Comparison of ENCODE assay signal across 11 cellular contexts in genomic region chr2:86020984-86021383, GRCh38.
DNase-seq lines count a peak whose midpoint lies in the region; ATAC-seq and TF ChIP-seq lines count a peak whose summit lies in the region.
"Had no signal": no experiment of that assay in that cellular context is flagged by ENCODE, and none has a peak within 500 bp of the region (broad histone marks: within the 10 kb centered on the region; RNA-seq: fewer than 3 reads in every experiment).

No MANE protein-coding gene starts in this region.

- DNase-seq in Karpas-422: peak; percentile 47
- no peak for DNase-seq in effector memory CD8-positive, alpha-beta T cell
- DNase-seq in left lung: peak in 1 of 2 donors; percentile 37
- DNase-seq in substantia nigra (lab: John Stamatoyannopoulos, UW): peak in 47 of 49 donors; percentile 28 to 90 (median 71)
- no peak for DNase-seq in NCI-H226
- DNase-seq in DMS114 treated with DMSO at 0.1 percent for 48 hours (lab: John Stamatoyannopoulos, UW; ENCODE audit: unreplicated experiment): no peak
- DNase-seq in foreskin melanocyte: no peak
- no peak for DNase-seq in activated CD4-positive, alpha-beta T cell treated with anti-CD3 and anti-CD28 coated beads, Interleukin-2, amount 50 U/mL, for 48 hours
- DNase-seq: activated CD4-positive, alpha-beta T cell treated with anti-CD3 and anti-CD28 coated beads, Interleukin-2, amount 10 ng/mL, durations not matched to agents 24 days and 14 days; activated gamma-delta T cell treated with Interleukin-2 at 50 U/mL for 16 hours had no signal

- H3K9me3 ChIP-seq in Karpas-422 (ENCODE audit: low read length): no peaks in the 10 kb centered on the region
- no peaks in the 10 kb centered on the region for H3K9me3 ChIP-seq in left lung

- H3K79me2 ChIP-seq in Karpas-422 (ENCODE audit: low read length): no peaks in the 10 kb centered on the region

- H3K4me2 ChIP-seq in Karpas-422 (ENCODE audit: low read depth, low read length, poor library complexity, severe bottlenecking): no peak overlapping the region

- H2AFZ ChIP-seq in Karpas-422 (ENCODE audit: low read length): no peak overlapping the region

- no peaks in the 10 kb centered on the region for H3K27me3 ChIP-seq in Karpas-422 (ENCODE audit: low read length)
- no peaks in the 10 kb centered on the region for H3K27me3 ChIP-seq in left lung

- intact Hi-C loops in left lung (cut with DNase I): no loop called here

- H3K36me3 Mint-ChIP-seq in effector memory CD8-positive, alpha-beta T cell (ENCODE audit: insufficient read depth): peaks cover 9% of the 10 kb centered on the region

- H3K27me3 Mint-ChIP-seq in effector memory CD8-positive, alpha-beta T cell: no peaks in the 10 kb centered on the region
- H3K27me3 Mint-ChIP-seq: activated CD4-positive, alpha-beta T cell treated with anti-CD3 and anti-CD28 coated beads, Interleukin-2, amount 10 ng/mL, durations not matched to agents 24 days and 14 days; natural killer cell treated with Interleukin-12 subunit alpha and Interleukin-12 subunit beta and Interleukin-15 and Interleukin-18, amount 100 ng/mL, for 72 hours had no signal

- no peak for TF ChIP-seq CTCF in left lung (IDR thresholded peaks at IDR 0.05)

- H3K4me3 ChIP-seq in Karpas-422 (ENCODE audit: low read length): no peak overlapping the region
- H3K4me3 ChIP-seq in left lung: no peak overlapping the region

- no peak overlapping the region for H3K4me3 Mint-ChIP-seq in effector memory CD8-positive, alpha-beta T cell
- H3K4me3 Mint-ChIP-seq: activated CD4-positive, alpha-beta T cell treated with anti-CD3 and anti-CD28 coated beads, Interleukin-2, amount 10 ng/mL, durations not matched to agents 24 days and 14 days; natural killer cell treated with Interleukin-12 subunit alpha and Interleukin-12 subunit beta and Interleukin-15 and Interleukin-18, amount 100 ng/mL, for 72 hours had no signal

- peak overlapping the region; percentile 33 to 54 for H3K27ac Mint-ChIP-seq in effector memory CD8-positive, alpha-beta T cell
- H3K27ac Mint-ChIP-seq: activated CD4-positive, alpha-beta T cell treated with anti-CD3 and anti-CD28 coated beads, Interleukin-2, amount 10 ng/mL, durations not matched to agents 24 days and 14 days; natural killer cell treated with Interleukin-12 subunit alpha and Interleukin-12 subunit beta and Interleukin-15 and Interleukin-18, amount 100 ng/mL, for 72 hours had no signal

- H3K36me3 ChIP-seq in Karpas-422 (ENCODE audit: insufficient read depth, low read length): peaks cover 19% of the 10 kb centered on the region; the same call in 1 of the 2 replicates
- H3K36me3 ChIP-seq in left lung: peaks cover 0 to 21% of the 10 kb centered on the region in 2 donors

- no peaks in the 10 kb centered on the region for H3K9me2 ChIP-seq in Karpas-422 (replicated peaks; ENCODE audit: insufficient read depth, low read length)

- no peak for ATAC-seq in effector memory CD8-positive, alpha-beta T cell (replicated peaks)
- peak; percentile 43 for ATAC-seq in left lung
- ATAC-seq: natural killer cell treated with Interleukin-12 subunit alpha and Interleukin-12 subunit beta and Interleukin-15 and Interleukin-18, amount 100 ng/mL, for 72 hours had no signal

- H4K20me1 ChIP-seq in Karpas-422 (ENCODE audit: insufficient read depth, low read depth, low read length): peaks cover 9% of the 10 kb centered on the region; the same call in 1 of the 2 replicates

- H3K27ac ChIP-seq in Karpas-422 (ENCODE audit: low read length) (no peak overlapping the region), left lung (no peak overlapping the region), substantia nigra (ENCODE audit: low read depth, low read length, poor library complexity, severe bottlenecking) (peak overlapping the region; percentile 76)

- H3K4me1 ChIP-seq in Karpas-422 (ENCODE audit: low read length) (peaks cover 8% of the 10 kb centered on the region), left lung (peaks cover 0 to 24% of the 10 kb centered on the region in 2 donors)

- no peak overlapping the region for H3K9ac ChIP-seq in Karpas-422 (ENCODE audit: low read length)

- H3K9me3 Mint-ChIP-seq in effector memory CD8-positive, alpha-beta T cell: no peaks in the 10 kb centered on the region
- H3K9me3 Mint-ChIP-seq: activated CD4-positive, alpha-beta T cell treated with anti-CD3 and anti-CD28 coated beads, Interleukin-2, amount 10 ng/mL, durations not matched to agents 24 days and 14 days; natural killer cell treated with Interleukin-12 subunit alpha and Interleukin-12 subunit beta and Interleukin-15 and Interleukin-18, amount 100 ng/mL, for 72 hours had no signal

- peaks cover 16 to 17% of the 10 kb centered on the region in 2 donors for H3K4me1 Mint-ChIP-seq in effector memory CD8-positive, alpha-beta T cell (ENCODE audit: low read depth in 2 of 2)

Comparison
In these comparisons a context has a peak if more than half of its experiments do, and no peak if none do; other contexts are left out.
1. DNase-seq: peak in Karpas-422 (single experiment) and substantia nigra (47 of 49); none in effector memory CD8-positive, alpha-beta T cell (0 of 3), NCI-H226 (single experiment), DMS114 treated with DMSO at 0.1 percent for 48 hours (single experiment), foreskin melanocyte (single experiment) and activated CD4-positive, alpha-beta T cell treated with anti-CD3 and anti-CD28 coated beads, Interleukin-2, amount 50 U/mL, for 48 hours (0 of 2).